ENCODE assay signal across 1 cellular context in genomic region chr22:44025171-44026065, GRCh38.
TF ChIP-seq lines count a peak whose summit lies in the region.

No MANE protein-coding gene starts in this region.

TF ChIP-seq in GM12878, 131 proteins besides CTCF, POLR2A, EP300 and RAD21 (continued from another document and continues in another):
- no peak for TF ChIP-seq E4F1 (IDR thresholded peaks at IDR 0.05; ENCODE audit: borderline replicate concordance, partially characterized antibody)
- peak; percentile 76 for TF ChIP-seq BCL3 (IDR thresholded peaks at IDR 0.05; ENCODE audit: borderline replicate concordance, insufficient read depth, low read depth, low read length, poor library complexity, severe bottlenecking)
- no peak for TF ChIP-seq PRDM15 (CRISPR knock-in tag; IDR thresholded peaks at IDR 0.05)
- peak; percentile 66; the same call in 1 of the 2 replicates for TF ChIP-seq LARP7 (IDR thresholded peaks at IDR 0.05)
- TF ChIP-seq SREBF2 (IDR thresholded peaks at IDR 0.05; ENCODE audit: low read length): 0 out of 2 replicates have a peak, but pooled peaks have one; percentile 23
- TF ChIP-seq USF2 (IDR thresholded peaks at IDR 0.05; ENCODE audit: borderline replicate concordance, low read depth, low read length): peak; percentile 17; the same call in 1 of the 2 replicates
- peak; percentile 99 for TF ChIP-seq ATF7 (IDR thresholded peaks at IDR 0.05; ENCODE audit: low read depth)
- TF ChIP-seq JUNB (IDR thresholded peaks at IDR 0.05): peak; percentile 54
- TF ChIP-seq PKNOX1 (IDR thresholded peaks at IDR 0.05): peak; percentile 96
- no peak for TF ChIP-seq NR2C1 (IDR thresholded peaks at IDR 0.05)
- TF ChIP-seq RELA (IDR thresholded peaks at IDR 0.05; ENCODE audit: borderline replicate concordance, partially characterized antibody): no peak
- TF ChIP-seq HSF1 (IDR thresholded peaks at IDR 0.05; ENCODE audit: low read depth, low read length): peak; percentile 39; the same call in 1 of the 2 replicates
- no peak for TF ChIP-seq KLF5 (IDR thresholded peaks at IDR 0.05; ENCODE audit: partially characterized antibody)
- peak; percentile 50; the same call in 1 of the 2 replicates for TF ChIP-seq MAX (IDR thresholded peaks at IDR 0.05; ENCODE audit: low read depth, low read length)
- no peak for TF ChIP-seq REST (IDR thresholded peaks at IDR 0.05; ENCODE audit: low read depth, low read length)
- no peak for TF ChIP-seq CBX3 (IDR thresholded peaks at IDR 0.05; ENCODE audit: borderline replicate concordance, low read depth)
- TF ChIP-seq NBN (IDR thresholded peaks at IDR 0.05): peak; percentile 97
- TF ChIP-seq E2F4 (IDR thresholded peaks at IDR 0.05; ENCODE audit: low read depth, low read length): no peak
- TF ChIP-seq SUZ12 (IDR thresholded peaks at IDR 0.05; ENCODE audit: unreplicated experiment): no peak
- peak; percentile 59; the same call in 1 of the 2 replicates for TF ChIP-seq BMI1 (IDR thresholded peaks at IDR 0.05; ENCODE audit: borderline replicate concordance)
- TF ChIP-seq NFYA (IDR thresholded peaks at IDR 0.05; ENCODE audit: borderline replicate concordance, low read depth, low read length): no peak
- TF ChIP-seq CREB1 (IDR thresholded peaks at IDR 0.05; ENCODE audit: low read depth): peak; percentile 96
- no peak for TF ChIP-seq YBX1 (IDR thresholded peaks at IDR 0.05)
- peak; percentile 93 to 94 for TF ChIP-seq BHLHE40 (IDR thresholded peaks at IDR 0.05; ENCODE audit: borderline replicate concordance in 1 of 2, low read depth in 2 of 2, low read length in 1 of 2)
- TF ChIP-seq CBFB (IDR thresholded peaks at IDR 0.05; ENCODE audit: low read depth): peak; percentile 88; the same call in 1 of the 2 replicates
- TF ChIP-seq POU2F2 (IDR thresholded peaks at IDR 0.05; ENCODE audit: borderline replicate concordance, low read depth, low read length): peak; percentile 73
- TF ChIP-seq RAD51 (IDR thresholded peaks at IDR 0.05): peak; percentile 83
- TF ChIP-seq SMAD5 (IDR thresholded peaks at IDR 0.05; ENCODE audit: low read depth): peak; percentile 68; the same call in 1 of the 2 replicates
- TF ChIP-seq RUNX3 (IDR thresholded peaks at IDR 0.05; ENCODE audit: low read length): peak; percentile 94
- peak; percentile 56; the same call in 1 of the 2 replicates for TF ChIP-seq RB1 (IDR thresholded peaks at IDR 0.05; ENCODE audit: borderline replicate concordance)
- TF ChIP-seq PAX5 (IDR thresholded peaks at IDR 0.05; ENCODE audit: borderline replicate concordance, low read depth, low read length): peak; percentile 75
- TF ChIP-seq SIN3A (IDR thresholded peaks at IDR 0.05; ENCODE audit: low read depth, low read length): no peak
- peak; percentile 94 for TF ChIP-seq SKIL (IDR thresholded peaks at IDR 0.05; ENCODE audit: low read depth, poor library complexity, severe bottlenecking)
- no peak for TF ChIP-seq WRNIP1 (IDR thresholded peaks at IDR 0.05; ENCODE audit: borderline replicate concordance, low read depth, low read length)
- peak; percentile 91 for TF ChIP-seq BCL11A (IDR thresholded peaks at IDR 0.05; ENCODE audit: low read depth, low read length)
- peak; percentile 87 for TF ChIP-seq PBX3 (IDR thresholded peaks at IDR 0.05; ENCODE audit: insufficient replicate concordance, low read depth, low read length)
- TF ChIP-seq TCF12 (IDR thresholded peaks at IDR 0.05; ENCODE audit: low read depth, low read length): peak; percentile 98
